ENCODE assay signal across 1 cellular context in the genomic region with DNA sequence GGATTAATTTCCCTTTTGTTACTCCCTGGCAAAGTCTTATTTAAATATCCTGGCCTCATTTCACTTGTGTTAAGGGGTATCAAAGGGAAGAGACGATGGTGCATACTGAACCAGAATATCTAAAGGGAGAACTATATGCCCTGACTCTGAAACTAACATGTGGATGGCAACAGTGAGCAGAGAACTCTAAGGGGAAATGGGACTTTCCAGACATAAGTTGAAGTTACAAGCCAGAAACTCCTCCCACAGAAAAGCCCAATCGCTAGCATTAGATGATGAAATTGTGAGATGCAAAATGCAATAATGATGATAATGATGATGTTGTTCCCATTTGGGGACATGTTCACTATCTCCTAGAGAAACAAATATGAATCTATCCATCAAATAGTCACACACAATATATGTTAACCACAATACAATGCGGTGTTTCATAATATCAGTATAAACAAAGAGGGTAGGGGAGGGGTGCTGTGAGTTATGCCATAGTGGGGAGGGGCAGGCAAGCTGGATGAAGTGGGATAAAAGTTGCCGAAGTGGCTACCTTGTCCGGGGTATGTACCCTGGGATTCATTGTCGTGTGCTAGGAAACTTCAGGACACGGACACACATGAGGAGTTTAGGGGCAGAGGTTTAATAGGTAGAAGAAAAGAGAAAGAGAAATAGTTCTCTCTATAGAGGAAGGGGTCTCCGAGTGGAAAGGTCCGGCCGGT.
TF ChIP-seq lines count a peak whose summit lies in the region.

No MANE protein-coding gene starts in this region.

TF ChIP-seq in K562, 482 proteins besides CTCF, POLR2A, EP300 and RAD21 (continued from another document and continues in another):
- TF ChIP-seq, protein P1, sequence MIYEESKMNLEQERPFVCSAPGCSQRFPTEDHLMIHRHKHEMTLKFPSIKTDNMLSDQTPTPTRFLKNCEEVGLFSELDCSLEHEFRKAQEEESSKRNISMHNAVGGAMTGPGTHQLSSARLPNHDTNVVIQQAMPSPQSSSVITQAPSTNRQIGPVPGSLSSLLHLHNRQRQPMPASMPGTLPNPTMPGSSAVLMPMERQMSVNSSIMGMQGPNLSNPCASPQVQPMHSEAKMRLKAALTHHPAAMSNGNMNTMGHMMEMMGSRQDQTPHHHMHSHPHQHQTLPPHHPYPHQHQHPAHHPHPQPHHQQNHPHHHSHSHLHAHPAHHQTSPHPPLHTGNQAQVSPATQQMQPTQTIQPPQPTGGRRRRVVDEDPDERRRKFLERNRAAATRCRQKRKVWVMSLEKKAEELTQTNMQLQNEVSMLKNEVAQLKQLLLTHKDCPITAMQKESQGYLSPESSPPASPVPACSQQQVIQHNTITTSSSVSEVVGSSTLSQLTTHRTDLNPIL (CRISPR knock-in tag; IDR thresholded peaks at IDR 0.05) = 0 out of 2 replicates have a peak, but pooled peaks have one; percentile 52
- TF ChIP-seq GABPA (tag; conservative IDR thresholded peaks at IDR 0.05; ENCODE audit: low read depth) = 0 out of 2 replicates have a peak, but pooled peaks have one; percentile 20
- TF ChIP-seq EP400 (IDR thresholded peaks at IDR 0.05) = no peak
- TF ChIP-seq, protein P2, sequence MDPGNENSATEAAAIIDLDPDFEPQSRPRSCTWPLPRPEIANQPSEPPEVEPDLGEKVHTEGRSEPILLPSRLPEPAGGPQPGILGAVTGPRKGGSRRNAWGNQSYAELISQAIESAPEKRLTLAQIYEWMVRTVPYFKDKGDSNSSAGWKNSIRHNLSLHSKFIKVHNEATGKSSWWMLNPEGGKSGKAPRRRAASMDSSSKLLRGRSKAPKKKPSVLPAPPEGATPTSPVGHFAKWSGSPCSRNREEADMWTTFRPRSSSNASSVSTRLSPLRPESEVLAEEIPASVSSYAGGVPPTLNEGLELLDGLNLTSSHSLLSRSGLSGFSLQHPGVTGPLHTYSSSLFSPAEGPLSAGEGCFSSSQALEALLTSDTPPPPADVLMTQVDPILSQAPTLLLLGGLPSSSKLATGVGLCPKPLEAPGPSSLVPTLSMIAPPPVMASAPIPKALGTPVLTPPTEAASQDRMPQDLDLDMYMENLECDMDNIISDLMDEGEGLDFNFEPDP (CRISPR knock-in tag; IDR thresholded peaks at IDR 0.05) = no peak
- no peak for TF ChIP-seq XRCC5 (IDR thresholded peaks at IDR 0.05; ENCODE audit: low read depth, low read length)
- no peak for TF ChIP-seq FOS (IDR thresholded peaks at IDR 0.05; ENCODE audit: extremely low read depth, insufficient read length)
- TF ChIP-seq ZNF197 (CRISPR knock-in tag; IDR thresholded peaks at IDR 0.05; ENCODE audit: low read depth) = peak; percentile 21; the same call in 1 of the 2 replicates
- peak; percentile 84 for TF ChIP-seq ZNF165 (CRISPR knock-in tag; IDR thresholded peaks at IDR 0.05; ENCODE audit: borderline replicate concordance)
- TF ChIP-seq, protein P3, sequence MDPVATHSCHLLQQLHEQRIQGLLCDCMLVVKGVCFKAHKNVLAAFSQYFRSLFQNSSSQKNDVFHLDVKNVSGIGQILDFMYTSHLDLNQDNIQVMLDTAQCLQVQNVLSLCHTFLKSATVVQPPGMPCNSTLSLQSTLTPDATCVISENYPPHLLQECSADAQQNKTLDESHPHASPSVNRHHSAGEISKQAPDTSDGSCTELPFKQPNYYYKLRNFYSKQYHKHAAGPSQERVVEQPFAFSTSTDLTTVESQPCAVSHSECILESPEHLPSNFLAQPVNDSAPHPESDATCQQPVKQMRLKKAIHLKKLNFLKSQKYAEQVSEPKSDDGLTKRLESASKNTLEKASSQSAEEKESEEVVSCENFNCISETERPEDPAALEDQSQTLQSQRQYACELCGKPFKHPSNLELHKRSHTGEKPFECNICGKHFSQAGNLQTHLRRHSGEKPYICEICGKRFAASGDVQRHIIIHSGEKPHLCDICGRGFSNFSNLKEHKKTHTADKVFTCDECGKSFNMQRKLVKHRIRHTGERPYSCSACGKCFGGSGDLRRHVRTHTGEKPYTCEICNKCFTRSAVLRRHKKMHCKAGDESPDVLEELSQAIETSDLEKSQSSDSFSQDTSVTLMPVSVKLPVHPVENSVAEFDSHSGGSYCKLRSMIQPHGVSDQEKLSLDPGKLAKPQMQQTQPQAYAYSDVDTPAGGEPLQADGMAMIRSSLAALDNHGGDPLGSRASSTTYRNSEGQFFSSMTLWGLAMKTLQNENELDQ (CRISPR knock-in tag; IDR thresholded peaks at IDR 0.05; ENCODE audit: borderline replicate concordance) = no peak
- TF ChIP-seq NFIC (IDR thresholded peaks at IDR 0.05) = no peak
- peak; percentile 98 for TF ChIP-seq ZSCAN32 (CRISPR knock-in tag; IDR thresholded peaks at IDR 0.05)
- no peak for TF ChIP-seq ZNF445 (CRISPR knock-in tag; IDR thresholded peaks at IDR 0.05; ENCODE audit: low read depth)
- TF ChIP-seq ZC3H8 (IDR thresholded peaks at IDR 0.05) = no peak
- TF ChIP-seq, protein P4, sequence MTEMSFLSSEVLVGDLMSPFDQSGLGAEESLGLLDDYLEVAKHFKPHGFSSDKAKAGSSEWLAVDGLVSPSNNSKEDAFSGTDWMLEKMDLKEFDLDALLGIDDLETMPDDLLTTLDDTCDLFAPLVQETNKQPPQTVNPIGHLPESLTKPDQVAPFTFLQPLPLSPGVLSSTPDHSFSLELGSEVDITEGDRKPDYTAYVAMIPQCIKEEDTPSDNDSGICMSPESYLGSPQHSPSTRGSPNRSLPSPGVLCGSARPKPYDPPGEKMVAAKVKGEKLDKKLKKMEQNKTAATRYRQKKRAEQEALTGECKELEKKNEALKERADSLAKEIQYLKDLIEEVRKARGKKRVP (CRISPR knock-in tag; IDR thresholded peaks at IDR 0.05) = peak; percentile 98
- TF ChIP-seq, protein P5, sequence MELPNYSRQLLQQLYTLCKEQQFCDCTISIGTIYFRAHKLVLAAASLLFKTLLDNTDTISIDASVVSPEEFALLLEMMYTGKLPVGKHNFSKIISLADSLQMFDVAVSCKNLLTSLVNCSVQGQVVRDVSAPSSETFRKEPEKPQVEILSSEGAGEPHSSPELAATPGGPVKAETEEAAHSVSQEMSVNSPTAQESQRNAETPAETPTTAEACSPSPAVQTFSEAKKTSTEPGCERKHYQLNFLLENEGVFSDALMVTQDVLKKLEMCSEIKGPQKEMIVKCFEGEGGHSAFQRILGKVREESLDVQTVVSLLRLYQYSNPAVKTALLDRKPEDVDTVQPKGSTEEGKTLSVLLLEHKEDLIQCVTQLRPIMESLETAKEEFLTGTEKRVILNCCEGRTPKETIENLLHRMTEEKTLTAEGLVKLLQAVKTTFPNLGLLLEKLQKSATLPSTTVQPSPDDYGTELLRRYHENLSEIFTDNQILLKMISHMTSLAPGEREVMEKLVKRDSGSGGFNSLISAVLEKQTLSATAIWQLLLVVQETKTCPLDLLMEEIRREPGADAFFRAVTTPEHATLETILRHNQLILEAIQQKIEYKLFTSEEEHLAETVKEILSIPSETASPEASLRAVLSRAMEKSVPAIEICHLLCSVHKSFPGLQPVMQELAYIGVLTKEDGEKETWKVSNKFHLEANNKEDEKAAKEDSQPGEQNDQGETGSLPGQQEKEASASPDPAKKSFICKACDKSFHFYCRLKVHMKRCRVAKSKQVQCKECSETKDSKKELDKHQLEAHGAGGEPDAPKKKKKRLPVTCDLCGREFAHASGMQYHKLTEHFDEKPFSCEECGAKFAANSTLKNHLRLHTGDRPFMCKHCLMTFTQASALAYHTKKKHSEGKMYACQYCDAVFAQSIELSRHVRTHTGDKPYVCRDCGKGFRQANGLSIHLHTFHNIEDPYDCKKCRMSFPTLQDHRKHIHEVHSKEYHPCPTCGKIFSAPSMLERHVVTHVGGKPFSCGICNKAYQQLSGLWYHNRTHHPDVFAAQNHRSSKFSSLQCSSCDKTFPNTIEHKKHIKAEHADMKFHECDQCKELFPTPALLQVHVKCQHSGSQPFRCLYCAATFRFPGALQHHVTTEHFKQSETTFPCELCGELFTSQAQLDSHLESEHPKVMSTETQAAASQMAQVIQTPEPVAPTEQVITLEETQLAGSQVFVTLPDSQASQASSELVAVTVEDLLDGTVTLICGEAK (IDR thresholded peaks at IDR 0.05) = no peak
- TF ChIP-seq, protein P5 (CRISPR knock-in tag; IDR thresholded peaks at IDR 0.05) = no peak
- TF ChIP-seq ZKSCAN8 (CRISPR knock-in tag; IDR thresholded peaks at IDR 0.05) = peak; percentile 59; the same call in 1 of the 2 replicates
- TF ChIP-seq, protein P6, sequence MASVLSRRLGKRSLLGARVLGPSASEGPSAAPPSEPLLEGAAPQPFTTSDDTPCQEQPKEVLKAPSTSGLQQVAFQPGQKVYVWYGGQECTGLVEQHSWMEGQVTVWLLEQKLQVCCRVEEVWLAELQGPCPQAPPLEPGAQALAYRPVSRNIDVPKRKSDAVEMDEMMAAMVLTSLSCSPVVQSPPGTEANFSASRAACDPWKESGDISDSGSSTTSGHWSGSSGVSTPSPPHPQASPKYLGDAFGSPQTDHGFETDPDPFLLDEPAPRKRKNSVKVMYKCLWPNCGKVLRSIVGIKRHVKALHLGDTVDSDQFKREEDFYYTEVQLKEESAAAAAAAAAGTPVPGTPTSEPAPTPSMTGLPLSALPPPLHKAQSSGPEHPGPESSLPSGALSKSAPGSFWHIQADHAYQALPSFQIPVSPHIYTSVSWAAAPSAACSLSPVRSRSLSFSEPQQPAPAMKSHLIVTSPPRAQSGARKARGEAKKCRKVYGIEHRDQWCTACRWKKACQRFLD (CRISPR knock-in tag; IDR thresholded peaks at IDR 0.05) = peak; percentile 36; the same call in 1 of the 2 replicates
- TF ChIP-seq MYC (IDR thresholded peaks at IDR 0.05; ENCODE audit: low read depth, low read length) = no peak
- peak; percentile 50; the same call in 1 of the 2 replicates for TF ChIP-seq MYC (CRISPR knock-in tag; IDR thresholded peaks at IDR 0.05; ENCODE audit: borderline replicate concordance, low read depth)
- TF ChIP-seq, protein P7, sequence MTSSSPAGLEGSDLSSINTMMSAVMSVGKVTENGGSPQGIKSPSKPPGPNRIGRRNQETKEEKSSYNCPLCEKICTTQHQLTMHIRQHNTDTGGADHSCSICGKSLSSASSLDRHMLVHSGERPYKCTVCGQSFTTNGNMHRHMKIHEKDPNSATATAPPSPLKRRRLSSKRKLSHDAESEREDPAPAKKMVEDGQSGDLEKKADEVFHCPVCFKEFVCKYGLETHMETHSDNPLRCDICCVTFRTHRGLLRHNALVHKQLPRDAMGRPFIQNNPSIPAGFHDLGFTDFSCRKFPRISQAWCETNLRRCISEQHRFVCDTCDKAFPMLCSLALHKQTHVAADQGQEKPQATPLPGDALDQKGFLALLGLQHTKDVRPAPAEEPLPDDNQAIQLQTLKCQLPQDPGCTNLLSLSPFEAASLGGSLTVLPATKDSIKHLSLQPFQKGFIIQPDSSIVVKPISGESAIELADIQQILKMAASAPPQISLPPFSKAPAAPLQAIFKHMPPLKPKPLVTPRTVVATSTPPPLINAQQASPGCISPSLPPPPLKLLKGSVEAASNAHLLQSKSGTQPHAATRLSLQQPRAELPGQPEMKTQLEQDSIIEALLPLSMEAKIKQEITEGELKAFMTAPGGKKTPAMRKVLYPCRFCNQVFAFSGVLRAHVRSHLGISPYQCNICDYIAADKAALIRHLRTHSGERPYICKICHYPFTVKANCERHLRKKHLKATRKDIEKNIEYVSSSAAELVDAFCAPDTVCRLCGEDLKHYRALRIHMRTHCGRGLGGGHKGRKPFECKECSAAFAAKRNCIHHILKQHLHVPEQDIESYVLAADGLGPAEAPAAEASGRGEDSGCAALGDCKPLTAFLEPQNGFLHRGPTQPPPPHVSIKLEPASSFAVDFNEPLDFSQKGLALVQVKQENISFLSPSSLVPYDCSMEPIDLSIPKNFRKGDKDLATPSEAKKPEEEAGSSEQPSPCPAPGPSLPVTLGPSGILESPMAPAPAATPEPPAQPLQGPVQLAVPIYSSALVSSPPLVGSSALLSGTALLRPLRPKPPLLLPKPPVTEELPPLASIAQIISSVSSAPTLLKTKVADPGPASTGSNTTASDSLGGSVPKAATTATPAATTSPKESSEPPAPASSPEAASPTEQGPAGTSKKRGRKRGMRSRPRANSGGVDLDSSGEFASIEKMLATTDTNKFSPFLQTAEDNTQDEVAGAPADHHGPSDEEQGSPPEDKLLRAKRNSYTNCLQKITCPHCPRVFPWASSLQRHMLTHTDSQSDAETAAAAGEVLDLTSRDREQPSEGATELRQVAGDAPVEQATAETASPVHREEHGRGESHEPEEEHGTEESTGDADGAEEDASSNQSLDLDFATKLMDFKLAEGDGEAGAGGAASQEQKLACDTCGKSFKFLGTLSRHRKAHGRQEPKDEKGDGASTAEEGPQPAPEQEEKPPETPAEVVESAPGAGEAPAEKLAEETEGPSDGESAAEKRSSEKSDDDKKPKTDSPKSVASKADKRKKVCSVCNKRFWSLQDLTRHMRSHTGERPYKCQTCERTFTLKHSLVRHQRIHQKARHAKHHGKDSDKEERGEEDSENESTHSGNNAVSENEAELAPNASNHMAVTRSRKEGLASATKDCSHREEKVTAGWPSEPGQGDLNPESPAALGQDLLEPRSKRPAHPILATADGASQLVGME (CRISPR knock-in tag; IDR thresholded peaks at IDR 0.05) = peak; percentile 74; the same call in 1 of the 2 replicates
- TF ChIP-seq, protein P8, sequence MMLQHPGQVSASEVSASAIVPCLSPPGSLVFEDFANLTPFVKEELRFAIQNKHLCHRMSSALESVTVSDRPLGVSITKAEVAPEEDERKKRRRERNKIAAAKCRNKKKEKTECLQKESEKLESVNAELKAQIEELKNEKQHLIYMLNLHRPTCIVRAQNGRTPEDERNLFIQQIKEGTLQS (IDR thresholded peaks at IDR 0.05) = peak; percentile 78; the same call in 1 of the 2 replicates
- TF ChIP-seq, protein P8 (CRISPR knock-in tag; conservative IDR thresholded peaks at IDR 0.05) = no peak
- no peak for TF ChIP-seq SIN3A (IDR thresholded peaks at IDR 0.05; ENCODE audit: borderline replicate concordance in 2 of 2, control insufficient read depth in 1 of 2, low read depth in 2 of 2, low read length in 2 of 2)
- peak; percentile 34; the same call in 1 of the 2 replicates for TF ChIP-seq CEBPG (CRISPR knock-in tag; IDR thresholded peaks at IDR 0.05)
- peak; percentile 97 to 99 for TF ChIP-seq CEBPG (tag; conservative IDR thresholded peaks at IDR 0.05 in 1 of 2, IDR thresholded peaks at IDR 0.05 in 1 of 2)
